10 cellular contexts compared by ENCODE assay signal in the genomic region with DNA sequence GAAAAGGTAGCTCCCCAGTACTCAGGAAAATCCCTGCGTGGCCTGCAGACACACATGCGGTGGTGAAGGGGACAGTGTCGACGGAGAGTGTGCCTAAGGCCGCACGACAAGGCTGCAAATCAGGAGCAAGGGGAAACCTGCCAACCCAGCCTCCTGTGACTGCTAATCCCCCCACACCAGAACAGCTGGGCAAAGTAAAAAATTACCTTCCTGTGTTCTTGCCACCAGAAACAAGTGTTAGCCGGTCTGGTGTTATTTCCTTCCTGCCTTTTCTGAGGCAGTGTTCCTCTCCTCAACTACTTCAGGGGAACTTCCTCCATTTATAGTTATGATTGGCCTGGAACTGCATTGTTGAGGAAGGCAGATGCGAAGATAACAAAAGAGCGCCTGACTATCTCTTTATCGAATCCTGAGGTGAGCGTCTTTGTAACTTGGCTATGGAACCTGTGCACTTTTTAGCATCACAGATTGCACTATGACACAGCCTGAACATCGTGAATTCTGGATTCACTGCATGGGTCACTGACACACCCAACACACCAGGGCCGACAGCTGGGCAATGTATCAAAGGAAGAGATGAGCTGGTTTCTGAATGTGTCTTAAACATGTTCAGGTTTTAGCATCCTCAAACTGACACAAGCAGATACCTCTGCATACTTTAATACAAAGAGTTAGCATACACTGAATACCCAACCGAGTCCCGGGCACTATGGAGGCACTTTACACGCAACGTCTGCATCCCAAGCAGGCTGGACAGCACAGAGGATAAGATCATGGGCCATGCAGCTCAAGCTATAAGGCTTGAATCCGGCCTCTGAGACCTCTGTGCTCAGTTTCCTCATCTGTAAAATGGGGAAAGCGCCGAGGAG. TPM values are rescaled to one million over a fixed set of nuclear protein-coding genes. Genes with fewer than 3 reads are reported as not detected.
DNase-seq lines count a peak whose midpoint lies in the region; ATAC-seq and TF ChIP-seq lines count a peak whose summit lies in the region.
"Had no signal": no experiment of that assay in that cellular context is flagged by ENCODE, and none has a peak within 500 bp of the region (broad histone marks: within the 10 kb centered on the region; RNA-seq: fewer than 3 reads in every experiment).

No MANE protein-coding gene starts in this region.

- DNase-seq in activated T-cell treated with anti-CD3 and anti-CD28 coated beads, Interleukin-2, amount 50 U/mL, for 72 hours, result no peak
- DNase-seq in activated T-cell treated with anti-CD3 and anti-CD28 coated beads, Interleukin-2, amount 50 U/mL, for 48 hours, result no peak
- no peak for DNase-seq in activated CD8-positive, alpha-beta T cell treated with anti-CD3 and anti-CD28 coated beads, Interleukin-2, amount 10 ng/mL, durations not matched to agents 7 days and 5 days
- DNase-seq in spleen, result peak; percentile 83
- DNase-seq in stimulated activated CD4-positive, alpha-beta T cell treated with anti-CD3 and anti-CD28 coated beads, Interleukin-4, amount 100 ng/mL, for 1 hour, result no peak
- no peak for DNase-seq in SHP77 treated with DMSO at 0.1 percent for 48 hours (lab: John Stamatoyannopoulos, UW)
- no peak for DNase-seq in foreskin melanocyte
- DNase-seq: activated CD4-positive, CD25-positive, alpha-beta regulatory T cell had no signal

- H3K4me1 Mint-ChIP-seq in activated T-cell treated with anti-CD3 and anti-CD28 coated beads, Interleukin-2, amount 50 U/mL, for 72 hours (ENCODE audit: low read depth), result peaks cover 12% of the 10 kb centered on the region
- H3K4me1 Mint-ChIP-seq in activated CD8-positive, alpha-beta T cell treated with anti-CD3 and anti-CD28 coated beads, Interleukin-2, amount 10 ng/mL, durations not matched to agents 7 days and 5 days (ENCODE audit: low read depth), result peaks cover 42% of the 10 kb centered on the region

- peak overlapping the region in 1 of 8 donors; percentile 46 for H3K4me3 ChIP-seq in spleen
- H3K4me3 ChIP-seq: skin epidermis had no signal

- WGBS in spleen, 5 donors, result 36 to 44% (median 42%) methylated on average over 20 of the region's 20 CpGs

- H3K27ac ChIP-seq in spleen, result peak overlapping the region; percentile 24 to 88 (median 79)

- CTCF ChIA-PET in activated CD8-positive, alpha-beta T cell treated with anti-CD3 and anti-CD28 coated beads, Interleukin-2, amount 10 ng/mL, durations not matched to agents 7 days and 5 days (lab: Charles Lee), result interaction anchor here (1.2 to 2.9 kb wide), 2 partner anchors 12 to 17 kb away, joined by 3 to 16 read pairs; no protein-coding TSS in a partner anchor

- H3K27ac Mint-ChIP-seq in activated T-cell treated with anti-CD3 and anti-CD28 coated beads, Interleukin-2, amount 50 U/mL, for 72 hours, result peak overlapping the region; percentile 65
- peak overlapping the region; percentile 73 for H3K27ac Mint-ChIP-seq in activated CD8-positive, alpha-beta T cell treated with anti-CD3 and anti-CD28 coated beads, Interleukin-2, amount 10 ng/mL, durations not matched to agents 7 days and 5 days

- no peaks in the 10 kb centered on the region for H3K27me3 Mint-ChIP-seq in activated T-cell treated with anti-CD3 and anti-CD28 coated beads, Interleukin-2, amount 50 U/mL, for 72 hours (ENCODE audit: low read depth)
- H3K27me3 Mint-ChIP-seq in activated CD8-positive, alpha-beta T cell treated with anti-CD3 and anti-CD28 coated beads, Interleukin-2, amount 10 ng/mL, durations not matched to agents 7 days and 5 days (ENCODE audit: low read depth), result no peaks in the 10 kb centered on the region

- peak in 1 of 2 donors; percentile 49 for ATAC-seq in activated T-cell treated with anti-CD3 and anti-CD28 coated beads, Interleukin-2, amount 50 U/mL, for 72 hours (replicated peaks in 1 of 2)
- ATAC-seq in HG02870 (IDR thresholded peaks at IDR 0.05; ENCODE audit: unreplicated experiment), result peak; percentile 21
- ATAC-seq in activated CD8-positive, alpha-beta T cell treated with anti-CD3 and anti-CD28 coated beads, Interleukin-2, amount 10 ng/mL, durations not matched to agents 7 days and 5 days, result no peak

- H3K36me3 Mint-ChIP-seq in activated T-cell treated with anti-CD3 and anti-CD28 coated beads, Interleukin-2, amount 50 U/mL, for 72 hours (ENCODE audit: insufficient read depth in 2 of 2), result peaks cover 3 to 22% of the 10 kb centered on the region in 2 donors
- H3K36me3 Mint-ChIP-seq in activated CD8-positive, alpha-beta T cell treated with anti-CD3 and anti-CD28 coated beads, Interleukin-2, amount 10 ng/mL, durations not matched to agents 7 days and 5 days (ENCODE audit: low read depth), result peaks cover 57% of the 10 kb centered on the region

- intact Hi-C loops in spleen (cut with DNase I; ENCODE audit: low total_unique reads), result no loop called here

- H3K4me1 ChIP-seq in spleen, result peaks cover 28 to 94% (median 75%) of the 10 kb centered on the region in 6 donors

- POLR2A ChIA-PET in activated CD8-positive, alpha-beta T cell treated with anti-CD3 and anti-CD28 coated beads, Interleukin-2, amount 10 ng/mL, durations not matched to agents 7 days and 5 days (lab: Charles Lee), result interaction anchor here (0.9 to 1.4 kb wide), 2 partner anchors 27 to 29 kb away, joined by 4 read pairs; a partner anchor contains a TSS

- H3K4me3 Mint-ChIP-seq in activated T-cell treated with anti-CD3 and anti-CD28 coated beads, Interleukin-2, amount 50 U/mL, for 72 hours, result peak overlapping the region in 1 of 2 donors; percentile 38
- H3K4me3 Mint-ChIP-seq in activated CD8-positive, alpha-beta T cell treated with anti-CD3 and anti-CD28 coated beads, Interleukin-2, amount 10 ng/mL, durations not matched to agents 7 days and 5 days, result no peak overlapping the region

- no peaks in the 10 kb centered on the region for H3K27me3 ChIP-seq in spleen (replicated peaks in 1 of 7)

- no peaks in the 10 kb centered on the region for H3K9me3 Mint-ChIP-seq in activated T-cell treated with anti-CD3 and anti-CD28 coated beads, Interleukin-2, amount 50 U/mL, for 72 hours
- no peaks in the 10 kb centered on the region for H3K9me3 Mint-ChIP-seq in activated CD8-positive, alpha-beta T cell treated with anti-CD3 and anti-CD28 coated beads, Interleukin-2, amount 10 ng/mL, durations not matched to agents 7 days and 5 days (ENCODE audit: insufficient read depth)

- no peaks in the 10 kb centered on the region for H3K9me3 ChIP-seq in spleen

- TF ChIP-seq CTCF in spleen (IDR thresholded peaks at IDR 0.05 in 8 of 11, conservative IDR thresholded peaks at IDR 0.05 in 3 of 11), result no peak

- no peak for TF ChIP-seq POLR2A in spleen (IDR thresholded peaks at IDR 0.05)

- H3K36me3 ChIP-seq in spleen, result peaks cover 0 to 99% (median 57%) of the 10 kb centered on the region in 6 donors

RNA-seq across cellular contexts. Expression of a gene that starts 28.9 kb away (rescaled TPM):
- total RNA-seq in activated T-cell treated with anti-CD3 and anti-CD28 coated beads, Interleukin-2, amount 50 U/mL, for 72 hours, result 10 to 100 TPM; 19.4 to 19.8 TPM
- 10 to 100 TPM; 23.2 to 23.8 TPM for total RNA-seq in activated CD8-positive, alpha-beta T cell treated with anti-CD3 and anti-CD28 coated beads, Interleukin-2, amount 10 ng/mL, durations not matched to agents 7 days and 5 days
- total RNA-seq in spleen, result 10 to 100 TPM; 37.8 to 92.4 (median 49.0) TPM
- polyA plus RNA-seq in spleen, result 10 to 100 TPM; 19.0 to 22.7 (median 21.6) TPM

RNA-seq across cellular contexts. Expression of a gene that starts 58.4 kb away (rescaled TPM):
- under 1 TPM in 1 of 2 donors, not detected in 1; 0.41 TPM for total RNA-seq in activated T-cell treated with anti-CD3 and anti-CD28 coated beads, Interleukin-2, amount 50 U/mL, for 72 hours
- not detected for total RNA-seq in activated CD8-positive, alpha-beta T cell treated with anti-CD3 and anti-CD28 coated beads, Interleukin-2, amount 10 ng/mL, durations not matched to agents 7 days and 5 days
- 10 to 100 TPM in 6 of 7 donors, 1 to 10 TPM in 1; 7.8 to 41.4 (median 21.3) TPM for total RNA-seq in spleen
- polyA plus RNA-seq in spleen, result 1 to 10 TPM in 2 of 3 donors, under 1 TPM in 1; 0.41 to 3.2 (median 1.6) TPM

Comparison
In these comparisons a context has a peak if more than half of its experiments do, and no peak if none do; other contexts are left out.
1. RNA of a gene that starts 58.4 kb away (total RNA-seq): 7.8 to 41.4 TPM in spleen; 0.41 TPM in activated T-cell treated with anti-CD3 and anti-CD28 coated beads, Interleukin-2, amount 50 U/mL, for 72 hours and not detected in activated CD8-positive, alpha-beta T cell treated with anti-CD3 and anti-CD28 coated beads, Interleukin-2, amount 10 ng/mL, durations not matched to agents 7 days and 5 days; every median in the first group is over 4 times any median in the second.